ENCODE assay signal across 11 cellular contexts in genomic region chr1:161484613-161485012, GRCh38. TPM values are rescaled to one million over a fixed set of nuclear protein-coding genes. Genes with fewer than 3 reads are reported as not detected.
DNase-seq lines count a peak whose midpoint lies in the region; ATAC-seq, FAIRE-seq and TF ChIP-seq lines count a peak whose summit lies in the region.
"Had no signal": no experiment of that assay in that cellular context is flagged by ENCODE, and none has a peak within 500 bp of the region (broad histone marks: within the 10 kb centered on the region; RNA-seq: fewer than 3 reads in every experiment).

No MANE protein-coding gene starts in this region.

- H4K20me1 ChIP-seq in KMS-11 (ENCODE audit: insufficient read depth) = no peaks in the 10 kb centered on the region
- H4K20me1 ChIP-seq in GM12878 (ENCODE audit: control insufficient read depth, insufficient read depth) = no peaks in the 10 kb centered on the region

- no peak overlapping the region for H3K4me3 Mint-ChIP-seq in naive B cell
- H3K4me3 Mint-ChIP-seq in activated T-helper 1 cell treated with anti-CD3 and anti-CD28 coated beads, Interleukin-12 subunit alpha, Interleukin-12 subunit beta, Interleukin-2, Interleukin-4 antibody, amounts not matched to agents 30 ng/mL and 10 ng/mL and 1 ng/mL, durations not matched to agents 14 hours and 24 hours and 36 hours = no peak overlapping the region

- no peak for FAIRE-seq in GM12878 (lab: Jason Lieb, UNC)

- WGBS in GM12878 (ENCODE audit: insufficient coverage, insufficient replicate concordance, low lambda C conversion rate, missing lambda C conversion rate) = 78% methylated on average over 2 of the region's 2 CpGs
- 83 to 90% methylated on average over 2 of the region's 2 CpGs for WGBS in testis, 2 donors

- POLR2A ChIA-PET in GM12878 (lab: Charles Lee) = interaction anchor here (0.6 kb wide), 1 partner anchor 558 kb away, joined by 3 read pairs; no protein-coding TSS in a partner anchor

- no peak for TF ChIP-seq EP300 in GM12878 (IDR thresholded peaks at IDR 0.05; ENCODE audit: borderline replicate concordance in 1 of 2, control insufficient read depth in 1 of 2, low read depth in 2 of 2, low read length in 2 of 2)

- H2AFZ ChIP-seq in KMS-11 (ENCODE audit: low read depth) (no peak overlapping the region), GM12878 (ENCODE audit: control insufficient read depth, low read depth, low read length) (no peak overlapping the region)

- H3K36me3 ChIP-seq in KMS-11 (ENCODE audit: insufficient read depth) (no peaks in the 10 kb centered on the region), GM12878 (ENCODE audit: control insufficient read depth in 2 of 2, insufficient read depth in 2 of 2, low read length in 1 of 2) (no peaks in the 10 kb centered on the region), testis (ENCODE audit: low read depth, missing control alignments) (no peaks in the 10 kb centered on the region)
- H3K36me3 ChIP-seq: neutrophil had no signal

- intact Hi-C loops in GM12878 (cut with micrococcal nuclease; ENCODE audit: unreplicated experiment) = loop anchor here (10.0 kb wide), 1 partner anchor 160 kb away; no protein-coding TSS in a partner anchor
- intact Hi-C loops in testis (cut with DNase I; ENCODE audit: low total_unique reads) = no loop called here
- intact Hi-C loops in activated T-helper 1 cell treated with anti-CD3 and anti-CD28 coated beads, Interleukin-12 subunit alpha, Interleukin-12 subunit beta, Interleukin-2, Interleukin-4 antibody, amounts not matched to agents 30 ng/mL and 10 ng/mL and 1 ng/mL, durations not matched to agents 14 hours and 24 hours and 36 hours (cut with micrococcal nuclease) = loop anchor here (10.0 kb wide), 1 partner anchor 50 kb away; no protein-coding TSS in a partner anchor

- no peaks in the 10 kb centered on the region for H3K27me3 ChIP-seq in KMS-11 (ENCODE audit: insufficient read depth, low read depth)
- no peaks in the 10 kb centered on the region for H3K27me3 ChIP-seq in GM12878 (replicated peaks in 1 of 2; ENCODE audit: control insufficient read depth in 2 of 2, insufficient read depth in 2 of 2, low read length in 1 of 2)
- no peaks in the 10 kb centered on the region for H3K27me3 ChIP-seq in testis

- SMC1A ChIA-PET in GM12878 (lab: Charles Lee; ENCODE audit: uncharacterized antibody, unreplicated experiment) = interaction anchor here (0.9 to 4.9 kb wide), 7 partner anchors 11 to 254 kb away, joined by 3 to 81 read pairs (median 3); no protein-coding TSS in a partner anchor

- H3K27ac ChIP-seq in KMS-11 = no peak overlapping the region
- no peak overlapping the region for H3K27ac ChIP-seq in GM12878 (ENCODE audit: control insufficient read depth, insufficient read depth)
- H3K27ac ChIP-seq in testis = no peak overlapping the region
- H3K27ac ChIP-seq: neutrophil had no signal

- CTCF ChIA-PET in GM12878 (lab: Yijun Ruan, JAX) = interaction anchor here (1.2 to 12.5 kb wide), 7 partner anchors 11 to 553 kb away, joined by 3 to 262 read pairs (median 6); partner anchors contain the start of genes DUSP12, FCGR2A and FCRLA

- peak; percentile 78 for TF ChIP-seq CTCF in KMS-11 (conservative IDR thresholded peaks at IDR 0.05; ENCODE audit: low read depth, low read length)
- peak; percentile 30 to 62 (median 41); a peak in 5 of 6 replicates for TF ChIP-seq CTCF in GM12878 (IDR thresholded peaks at IDR 0.05 in 2 of 3, conservative IDR thresholded peaks at IDR 0.05 in 1 of 3; ENCODE audit: control insufficient read depth in 2 of 3, extremely low read depth in 1 of 3, insufficient read depth in 1 of 3, low read depth in 3 of 3, low read length in 3 of 3)
- peak in 1 of 3 experiments; percentile 18 for TF ChIP-seq CTCF in testis (IDR thresholded peaks at IDR 0.05)

- H3K4me2 ChIP-seq in KMS-11 = no peak overlapping the region
- H3K4me2 ChIP-seq in GM12878 (ENCODE audit: control insufficient read depth, insufficient read depth) = no peak overlapping the region

- H3K4me3 ChIP-seq in KMS-11 (IDR thresholded peaks at IDR 0.05; ENCODE audit: insufficient read depth, low read depth, low read length) = no peak overlapping the region
- no peak overlapping the region for H3K4me3 ChIP-seq in GM12878
- H3K4me3 ChIP-seq in testis = no peak overlapping the region

- peak; percentile 73 for TF ChIP-seq RAD21 in GM12878 (IDR thresholded peaks at IDR 0.05; ENCODE audit: insufficient read depth, low read depth, low read length)

- H3K27ac Mint-ChIP-seq in naive B cell = no peak overlapping the region
- H3K27ac Mint-ChIP-seq in activated T-helper 1 cell treated with anti-CD3 and anti-CD28 coated beads, Interleukin-12 subunit alpha, Interleukin-12 subunit beta, Interleukin-2, Interleukin-4 antibody, amounts not matched to agents 30 ng/mL and 10 ng/mL and 1 ng/mL, durations not matched to agents 14 hours and 24 hours and 36 hours = no peak overlapping the region

- no TSS peak for BruUV-seq in GM12878 (replicated peaks; lab: Mats Ljungman, UMichigan)

- H3K9ac ChIP-seq in KMS-11 (no peak overlapping the region), GM12878 (ENCODE audit: control insufficient read depth, insufficient read depth, low read length) (no peak overlapping the region)

- H3K9me3 ChIP-seq in GM12878 (replicated peaks; ENCODE audit: control insufficient read depth, insufficient read depth, low read length) (no peaks in the 10 kb centered on the region), testis (no peaks in the 10 kb centered on the region)
- H3K9me3 ChIP-seq: neutrophil had no signal

- H3K36me3 Mint-ChIP-seq in naive B cell = no peaks in the 10 kb centered on the region
- no peaks in the 10 kb centered on the region for H3K36me3 Mint-ChIP-seq in activated T-helper 1 cell treated with anti-CD3 and anti-CD28 coated beads, Interleukin-12 subunit alpha, Interleukin-12 subunit beta, Interleukin-2, Interleukin-4 antibody, amounts not matched to agents 30 ng/mL and 10 ng/mL and 1 ng/mL, durations not matched to agents 14 hours and 24 hours and 36 hours (ENCODE audit: low read depth)

- no peaks in the 10 kb centered on the region for H3K9me3 Mint-ChIP-seq in naive B cell
- no peaks in the 10 kb centered on the region for H3K9me3 Mint-ChIP-seq in activated T-helper 1 cell treated with anti-CD3 and anti-CD28 coated beads, Interleukin-12 subunit alpha, Interleukin-12 subunit beta, Interleukin-2, Interleukin-4 antibody, amounts not matched to agents 30 ng/mL and 10 ng/mL and 1 ng/mL, durations not matched to agents 14 hours and 24 hours and 36 hours

- RAD21 ChIA-PET in GM12878 (lab: Charles Lee; ENCODE audit: unreplicated experiment) = interaction anchor here (1.1 to 4.2 kb wide), 4 partner anchors 10 to 258 kb away, joined by 3 to 35 read pairs (median 8); no protein-coding TSS in a partner anchor

- in situ Hi-C loops in GM12878 (cut with MboI) = loop anchor here (10.0 kb wide), 1 partner anchor 260 kb away; the partner anchor contains the start of gene DUSP12

- DNase-seq in ELR (ENCODE audit: low read depth) = peak; percentile 38
- DNase-seq in GM12878 (ENCODE audit: low read depth, low spot score) = no peak
- DNase-seq in naive B cell = no peak
- DNase-seq in testis = no peak
- DNase-seq in hippocampal formation (lab: John Stamatoyannopoulos, UW) = no peak
- no peak for DNase-seq in activated T-helper 1 cell treated with anti-CD3 and anti-CD28 coated beads, Interleukin-12 subunit alpha, Interleukin-12 subunit beta, Interleukin-2, Interleukin-4 antibody, amounts not matched to agents 30 ng/mL and 10 ng/mL and 1 ng/mL, durations not matched to agents 14 hours and 24 hours and 36 hours (ENCODE audit: low spot score)
- DNase-seq: NCI-H524 treated with DMSO at 0.1 percent for 48 hours had no signal

- H3K27me3 Mint-ChIP-seq in naive B cell = peaks cover 14 to 28% (median 21%) of the 10 kb centered on the region in 3 donors
- H3K27me3 Mint-ChIP-seq in activated T-helper 1 cell treated with anti-CD3 and anti-CD28 coated beads, Interleukin-12 subunit alpha, Interleukin-12 subunit beta, Interleukin-2, Interleukin-4 antibody, amounts not matched to agents 30 ng/mL and 10 ng/mL and 1 ng/mL, durations not matched to agents 14 hours and 24 hours and 36 hours (ENCODE audit: insufficient read depth) = peaks cover 33% of the 10 kb centered on the region

- H3K4me1 Mint-ChIP-seq in naive B cell = peaks cover 0 to 6% (median 2%) of the 10 kb centered on the region in 3 donors
- H3K4me1 Mint-ChIP-seq in activated T-helper 1 cell treated with anti-CD3 and anti-CD28 coated beads, Interleukin-12 subunit alpha, Interleukin-12 subunit beta, Interleukin-2, Interleukin-4 antibody, amounts not matched to agents 30 ng/mL and 10 ng/mL and 1 ng/mL, durations not matched to agents 14 hours and 24 hours and 36 hours (ENCODE audit: low read depth) = no peaks in the 10 kb centered on the region

- TF ChIP-seq POLR2A in GM12878 (IDR thresholded peaks at IDR 0.05; ENCODE audit: low read depth, low read length) (no peak), testis (IDR thresholded peaks at IDR 0.05) (no peak)

- H3K79me2 ChIP-seq in KMS-11 (ENCODE audit: insufficient read depth, low read depth) (no peaks in the 10 kb centered on the region), GM12878 (ENCODE audit: control insufficient read depth, insufficient read depth, low read length) (no peaks in the 10 kb centered on the region)

- no peaks in the 10 kb centered on the region for H3K4me1 ChIP-seq in KMS-11 (ENCODE audit: low read depth, poor library complexity, severe bottlenecking)
- no peaks in the 10 kb centered on the region for H3K4me1 ChIP-seq in GM12878 (ENCODE audit: control insufficient read depth, insufficient read depth, low read length)
- H3K4me1 ChIP-seq in testis = no peaks in the 10 kb centered on the region

- ATAC-seq in GM12878 = peak; percentile 76
- peak; percentile 40 to 51 for ATAC-seq in naive B cell (ENCODE audit: low read depth in 2 of 2)
- ATAC-seq in GM21825 (IDR thresholded peaks at IDR 0.05; ENCODE audit: unreplicated experiment) = no peak

RNA-seq across cellular contexts. Expression of gene FCGR2A, which starts 20.6 kb away (rescaled TPM):
- 7.9 and 10.6 TPM in 2 replicates for total RNA-seq in GM12878 (2013; cell fraction: nucleolus; rRNA removed)
- total RNA-seq in GM12878 (2014; rRNA removed) (5.0 and 5.7 TPM in 2 replicates), GM12878 (2014; rRNA removed; fragmentation: Illumina TruSeq; extraction: Trizol) (5.3 and 7.0 TPM in 2 replicates), GM12878 (2021) (6.4 and 6.9 TPM in 2 replicates), testis (10 to 100 TPM in 1 of 2 donors, 1 to 10 TPM in 1; 7.2 to 19.9 TPM)
- polyA plus RNA-seq in GM12878 (2011; ENCODE audit: low read depth) = 0.41 TPM
- polyA plus RNA-seq in GM12878 (2011; rRNA removed) (2.3 and 3.7 TPM in 2 replicates), GM12878 (2014; fragmentation: Illumina TruSeq; extraction: Trizol) (7.4 and 9.3 TPM in 2 replicates), GM12878 (2014; fragmentation: Nextera tagmentation; extraction: Ambion mirVana) (1 to 10 TPM; 3.8 to 4.2 TPM), GM12878 (2014; rRNA removed) (3.2 and 3.3 TPM in 2 replicates), GM12878 (2016; fragmentation: Nextera tagmentation; extraction: Ambion mirVana) (1 to 10 TPM; 3.1 to 3.6 TPM), naive B cell (ENCODE audit: low read depth in 6 of 6) (1 to 10 TPM in 4 of 6 donors, under 1 TPM in 2; 0.23 to 5.0 (median 1.4) TPM), testis (ENCODE audit: insufficient read depth, low read depth, low replicate concordance) (15.4 TPM)
- polyA plus RNA-seq in GM12878 (2011; cell fraction: cytosol; rRNA removed) = 1.0 TPM in 2 replicates
- 2.4 and 2.9 TPM in 2 replicates for polyA plus RNA-seq in GM12878 (2011; cell fraction: nucleus; rRNA removed)
- polyA plus RNA-seq in GM12878 (2012) = 1.2 and 1.4 TPM in 2 replicates
- 1.5 and 1.8 TPM in 2 replicates for polyA minus RNA-seq in GM12878 (2011; rRNA and poly(A)+ RNA removed)
- 0.53 and 1.0 TPM in 2 replicates for polyA minus RNA-seq in GM12878 (2011; cell fraction: cytosol; rRNA and poly(A)+ RNA removed)
- polyA minus RNA-seq in GM12878 (2011; cell fraction: nucleus; rRNA and poly(A)+ RNA removed) = 1.3 and 2.4 TPM in 2 replicates
- not detected in 2 replicates for total RNA-seq in activated T-helper 1 cell treated with anti-CD3 and anti-CD28 coated beads, Interleukin-12 subunit alpha, Interleukin-12 subunit beta, Interleukin-2, Interleukin-4 antibody, amounts not matched to agents 30 ng/mL and 10 ng/mL and 1 ng/mL, durations not matched to agents 14 hours and 24 hours and 36 hours
- total RNA-seq: glomerular endothelial cell had no signal

RNA-seq across cellular contexts. Expression of gene HSPA6, which starts 39.7 kb away (rescaled TPM):
- 16.8 and 21.0 TPM in 2 replicates for total RNA-seq in GM12878 (2013; cell fraction: nucleolus; rRNA removed)
- total RNA-seq in GM12878 (2014; rRNA removed) = 0.65 and 0.96 TPM in 2 replicates
- 0.18 and 0.36 TPM in 2 replicates for total RNA-seq in GM12878 (2014; rRNA removed; fragmentation: Illumina TruSeq; extraction: Trizol)
- total RNA-seq in GM12878 (2021) = 1.6 and 1.8 TPM in 2 replicates
- polyA plus RNA-seq in GM12878 (2011; ENCODE audit: low read depth) = 0.81 TPM
- 0.06 and 0.18 TPM in 2 replicates for polyA plus RNA-seq in GM12878 (2011; rRNA removed)
- 0.42 and 0.64 TPM in 2 replicates for polyA plus RNA-seq in GM12878 (2011; cell fraction: cytosol; rRNA removed)
- 2.0 and 4.2 TPM in 2 replicates for polyA plus RNA-seq in GM12878 (2011; cell fraction: nucleus; rRNA removed)
- 1.1 and 1.4 TPM in 2 replicates for polyA plus RNA-seq in GM12878 (2012)
- polyA plus RNA-seq in GM12878 (2014; fragmentation: Illumina TruSeq; extraction: Trizol) = 0.12 and 0.16 TPM in 2 replicates
- polyA plus RNA-seq in GM12878 (2014; fragmentation: Nextera tagmentation; extraction: Ambion mirVana) = under 1 TPM; 0.05 to 0.09 TPM
- 1.2 and 1.5 TPM in 2 replicates for polyA plus RNA-seq in GM12878 (2014; rRNA removed)
- polyA plus RNA-seq in GM12878 (2016; fragmentation: Nextera tagmentation; extraction: Ambion mirVana) = 1 to 10 TPM; 8.5 to 8.8 TPM
- polyA minus RNA-seq in GM12878 (2011; rRNA and poly(A)+ RNA removed) = 0.15 and 0.41 TPM in 2 replicates
- polyA minus RNA-seq in GM12878 (2011; cell fraction: cytosol; rRNA and poly(A)+ RNA removed) = 0.94 TPM in 1 of 2 replicates, not detected in the other
- polyA minus RNA-seq in GM12878 (2011; cell fraction: nucleus; rRNA and poly(A)+ RNA removed) = 1.1 and 5.1 TPM in 2 replicates
- polyA plus RNA-seq in naive B cell (ENCODE audit: low read depth in 6 of 6) = under 1 TPM in 2 of 6 donors, not detected in 4; 0.12 to 0.13 TPM
- 1 to 10 TPM in 1 of 2 donors, under 1 TPM in 1; 0.94 to 2.5 TPM for total RNA-seq in testis
- 2.8 TPM for polyA plus RNA-seq in testis (ENCODE audit: insufficient read depth, low read depth, low replicate concordance)
- total RNA-seq in activated T-helper 1 cell treated with anti-CD3 and anti-CD28 coated beads, Interleukin-12 subunit alpha, Interleukin-12 subunit beta, Interleukin-2, Interleukin-4 antibody, amounts not matched to agents 30 ng/mL and 10 ng/mL and 1 ng/mL, durations not matched to agents 14 hours and 24 hours and 36 hours = 0.59 and 0.99 TPM in 2 replicates
